ENCODE assay signal across 28 cellular contexts in genomic region chr9:34317436-34317835, GRCh38. TPM values are rescaled to one million over a fixed set of nuclear protein-coding genes. Genes with fewer than 3 reads are reported as not detected.
"Had no signal": no experiment of that assay in that cellular context is flagged by ENCODE, and none has a peak within 500 bp of the region (broad histone marks: within the 10 kb centered on the region; RNA-seq: fewer than 3 reads in every experiment).

No MANE protein-coding gene starts in this region.

- H3K27me3 ChIP-seq: ascending aorta, cardiac muscle cell had no signal

- H3K4me3 ChIP-seq: ascending aorta, cardiac muscle cell had no signal

- DNase-seq: activated B cell treated with CpG ODN at 0.5 μM for 24 hours; activated CD4-positive, alpha-beta memory T cell treated with anti-CD3 and anti-CD28 coated beads, Interleukin-2, amount 10 ng/mL, durations not matched to agents 7 days and 5 days; activated CD4-positive, alpha-beta T cell treated with anti-CD3 and anti-CD28 coated beads for 4 hours; activated CD4-positive, alpha-beta T cell treated with anti-CD3 and anti-CD28 coated beads, Interleukin-2, amount 10 ng/mL, durations not matched to agents 24 days and 14 days; activated CD4-positive, alpha-beta T cell treated with anti-CD3 and anti-CD28 coated beads, Interleukin-2, amount 50 U/mL, for 48 hours; activated CD4-positive, CD25-positive, alpha-beta regulatory T cell treated with anti-CD3 and anti-CD28 coated beads, Interleukin-2, amount 50 U/mL, for 72 hours; activated CD8-positive, alpha-beta memory T cell treated with anti-CD3 and anti-CD28 coated beads for 24 hours; activated CD8-positive, alpha-beta memory T cell treated with anti-CD3 and anti-CD28 coated beads, Interleukin-2, amount 10 ng/mL, durations not matched to agents 7 days and 5 days; activated CD8-positive, alpha-beta memory T cell treated with anti-CD3 and anti-CD28 coated beads, Interleukin-2, amount 50 U/mL, for 48 hours; activated CD8-positive, alpha-beta T cell treated with anti-CD3 and anti-CD28 coated beads, Interleukin-2, amount 10 ng/mL, durations not matched to agents 7 days and 5 days; activated effector memory CD4-positive, alpha-beta T cell treated with Interleukin-2 at 50 U/mL for 16 hours; activated gamma-delta T cell; activated naive CD4-positive, alpha-beta T cell treated with anti-CD3 and anti-CD28 coated beads, Interleukin-2, amount 10 ng/mL, durations not matched to agents 7 days and 5 days; activated naive CD4-positive, alpha-beta T cell treated with Interleukin-2 at 50 U/mL for 16 hours; activated naive CD8-positive, alpha-beta T cell treated with anti-CD3 and anti-CD28 coated beads, Interleukin-2, amount 10 ng/mL, durations not matched to agents 7 days and 5 days; activated naive CD8-positive, alpha-beta T cell treated with anti-CD3 and anti-CD28 coated beads, Interleukin-2, amount 50 U/mL, for 24 hours; activated T-cell treated with anti-CD3 and anti-CD28 coated beads, Interleukin-2, amount 50 U/mL, for 24 hours; activated T-cell treated with anti-CD3 and anti-CD28 coated beads, Interleukin-2, amount 50 U/mL, for 48 hours; amygdala; anterior cingulate cortex; caudate nucleus; cerebellar nuclear complex; T-helper 1 cell; T-helper 2 cell; T-helper 9 cell had no signal

- H3K27ac ChIP-seq: ascending aorta, cardiac muscle cell, VCaP had no signal

- H3K4me1 ChIP-seq: ascending aorta had no signal

- H3K9me3 ChIP-seq: ascending aorta had no signal

- H3K36me3 ChIP-seq: ascending aorta, cardiac muscle cell had no signal

RNA-seq across cellular contexts. Expression of gene NUDT2, which starts 11.9 kb away (rescaled TPM):
- total RNA-seq: ascending aorta had no signal
